8 cellular contexts compared by ENCODE assay signal in genomic region chrX:71622347-71623104, GRCh38. TPM values are rescaled to one million over a fixed set of nuclear protein-coding genes. Genes with fewer than 3 reads are reported as not detected.
DNase-seq lines count a peak whose midpoint lies in the region; ATAC-seq and TF ChIP-seq lines count a peak whose summit lies in the region.

No MANE protein-coding gene starts in this region.

- POLR2A ChIA-PET in AG04450 (lab: Yijun Ruan, JAX): no interaction called here

- 19 to 39% (median 20%) methylated on average over 11 to 15 of the region's 15 CpGs for WGBS in psoas muscle, 3 donors

- H3K9me3 ChIP-seq in AG04450 (ENCODE audit: control insufficient read depth, insufficient read depth, low read length) (no peaks in the 10 kb centered on the region), RWPE2 (ENCODE audit: severe bottlenecking) (no peaks in the 10 kb centered on the region), psoas muscle (no peaks in the 10 kb centered on the region)

- no peaks in the 10 kb centered on the region for H3K27me3 ChIP-seq in AG04450 (ENCODE audit: control insufficient read depth, insufficient read depth, low read length)
- H3K27me3 ChIP-seq in RWPE2 (ENCODE audit: insufficient read depth, poor library complexity, severe bottlenecking): no peaks in the 10 kb centered on the region
- no peaks in the 10 kb centered on the region for H3K27me3 ChIP-seq in psoas muscle (ENCODE audit: insufficient read depth in 3 of 3, low read length in 2 of 3)

- no peaks in the 10 kb centered on the region for H3K36me3 ChIP-seq in RWPE2 (ENCODE audit: low read depth)
- H3K36me3 ChIP-seq in psoas muscle (ENCODE audit: insufficient read depth in 1 of 2, low read depth in 1 of 2): no peaks in the 10 kb centered on the region

- H3K4me1 ChIP-seq in RWPE2 (ENCODE audit: insufficient read depth, poor library complexity, severe bottlenecking) (no peaks in the 10 kb centered on the region), psoas muscle (peaks cover 15% of the 10 kb centered on the region)

- ATAC-seq in GM19023 (IDR thresholded peaks at IDR 0.05; ENCODE audit: unreplicated experiment) (peak; percentile 52), HG03196 (IDR thresholded peaks at IDR 0.05; ENCODE audit: unreplicated experiment) (peak; percentile 45), RWPE2 (ENCODE audit: low read depth) (peak; percentile 84), Right ventricle myocardium superior (ENCODE audit: poor library complexity) (peak; percentile 92), psoas muscle (peak; percentile 81 to 95 (median 84))
- ATAC-seq in activated naive CD4-positive, alpha-beta T cell treated with anti-CD3 and anti-CD28 coated beads, Interleukin-2, amount 50 U/mL, for 72 hours: peak; percentile 52 to 69

- TF ChIP-seq CTCF in AG04450 (IDR thresholded peaks at IDR 0.05; ENCODE audit: low read depth, low read length) (peak; percentile 49), RWPE2 (IDR thresholded peaks at IDR 0.05; ENCODE audit: poor library complexity, severe bottlenecking) (no peak), psoas muscle (IDR thresholded peaks at IDR 0.05) (peak; percentile 29)

- intact Hi-C loops in Right ventricle myocardium superior (cut with DNase I): no loop called here
- intact Hi-C loops in psoas muscle (cut with DNase I): no loop called here

- H3K9me3 Mint-ChIP-seq in activated naive CD4-positive, alpha-beta T cell treated with anti-CD3 and anti-CD28 coated beads, Interleukin-2, amount 50 U/mL, for 72 hours: no peaks in the 10 kb centered on the region

- DNase-seq in AG04450 (ENCODE audit: low read depth, low spot score) (peak; percentile 18), RWPE2 (ENCODE audit: low spot score) (no peak), Right ventricle myocardium superior (peak; percentile 87), psoas muscle (peak; percentile 81 to 89), cortex of kidney (lab: John Stamatoyannopoulos, UW) (no peak)
- DNase-seq in activated naive CD4-positive, alpha-beta T cell treated with anti-CD3 and anti-CD28 coated beads, Interleukin-2, amount 50 U/mL, for 72 hours (ENCODE audit: low spot score in 2 of 2): peak; percentile 66 to 80

- peak overlapping the region; percentile 97 to 98 for H3K27ac Mint-ChIP-seq in activated naive CD4-positive, alpha-beta T cell treated with anti-CD3 and anti-CD28 coated beads, Interleukin-2, amount 50 U/mL, for 72 hours

- no peak overlapping the region for H3K4me3 ChIP-seq in AG04450 (ENCODE audit: low read depth, low read length)
- no peak overlapping the region for H3K4me3 ChIP-seq in RWPE2 (ENCODE audit: severe bottlenecking)
- no peak overlapping the region for H3K4me3 ChIP-seq in psoas muscle

- H3K27ac ChIP-seq in AG04450 (ENCODE audit: low read depth, low read length) (peak overlapping the region; percentile 47), RWPE2 (ENCODE audit: poor library complexity, severe bottlenecking) (peak overlapping the region; percentile 35), psoas muscle (peak overlapping the region; percentile 69)

- CTCF ChIA-PET in AG04450 (lab: Charles Lee): no interaction called here

- H3K36me3 Mint-ChIP-seq in activated naive CD4-positive, alpha-beta T cell treated with anti-CD3 and anti-CD28 coated beads, Interleukin-2, amount 50 U/mL, for 72 hours: peaks cover 0 to 12% of the 10 kb centered on the region in 2 donors

RNA-seq across cellular contexts. Expression of gene CXCR3, which starts 4.2 kb away (rescaled TPM):
- polyA plus RNA-seq in AG04450 (2011; rRNA removed) (not detected in 2 replicates), psoas muscle (under 1 TPM in 2 of 3 donors, not detected in 1; 0.01 to 0.05 TPM)
- polyA minus RNA-seq in AG04450 (2011; rRNA and poly(A)+ RNA removed): not detected in 2 replicates
- 10 to 100 TPM in 1 of 2 donors, 1 to 10 TPM in 1; 6.8 to 43.0 TPM for total RNA-seq in activated naive CD4-positive, alpha-beta T cell treated with anti-CD3 and anti-CD28 coated beads, Interleukin-2, amount 50 U/mL, for 72 hours
- total RNA-seq in Right ventricle myocardium superior (0.22 TPM), psoas muscle (under 1 TPM in 1 of 4 donors, not detected in 3; 0.21 TPM)

RNA-seq across cellular contexts. Expression of gene GCNA, which starts 44.3 kb away (rescaled TPM):
- polyA plus RNA-seq in AG04450 (2011; rRNA removed) (1.2 and 1.5 TPM in 2 replicates), psoas muscle (1 to 10 TPM; 2.9 to 9.1 (median 4.7) TPM)
- 1.2 and 1.7 TPM in 2 replicates for polyA minus RNA-seq in AG04450 (2011; rRNA and poly(A)+ RNA removed)
- 1 to 10 TPM; 4.1 to 6.0 TPM for total RNA-seq in activated naive CD4-positive, alpha-beta T cell treated with anti-CD3 and anti-CD28 coated beads, Interleukin-2, amount 50 U/mL, for 72 hours
- total RNA-seq in Right ventricle myocardium superior (2.2 TPM), psoas muscle (1 to 10 TPM in 3 of 4 donors, under 1 TPM in 1; 0.98 to 7.5 (median 2.9) TPM)

Comparison
In these comparisons a context has a peak if more than half of its experiments do, and no peak if none do; other contexts are left out.
1. DNase-seq: peak in AG04450 (single experiment), activated naive CD4-positive, alpha-beta T cell treated with anti-CD3 and anti-CD28 coated beads, Interleukin-2, amount 50 U/mL, for 72 hours (2 of 2), Right ventricle myocardium superior (single experiment) and psoas muscle (2 of 2); none in RWPE2 (single experiment) and cortex of kidney (single experiment).
2. Peak in every context shown above with its lines, with median percentiles within 50 percentile points of each other: H3K27ac ChIP-seq and ATAC-seq.